ENCODE assay signal across 15 cellular contexts in genomic region chr2:46260305-46260704, GRCh38.
"Had no signal": no experiment of that assay in that cellular context is flagged by ENCODE, and none has a peak within 500 bp of the region (broad histone marks: within the 10 kb centered on the region; RNA-seq: fewer than 3 reads in every experiment).

No MANE protein-coding gene starts in this region.

- H3K27me3 ChIP-seq: adrenal gland, breast epithelium, left lung, right atrium auricular region had no signal

- ATAC-seq: esophagus mucosa; left lung; naive thymus-derived CD8-positive, alpha-beta T cell; stimulated activated memory B cell treated with anti-CD40 and anti-IgM and Interleukin-4, amounts not matched to agents 10 μg/mL and 1 μg/mL and 100 μg/mL, for 72 hours had no signal

- H3K9me3 ChIP-seq: adrenal gland, breast epithelium, left lung, prostate gland, right atrium auricular region had no signal

- H3K27ac ChIP-seq: adrenal gland, breast epithelium, prostate gland, right atrium auricular region had no signal

- DNase-seq: activated CD4-positive, alpha-beta T cell treated with anti-CD3 and anti-CD28 coated beads, Interleukin-2, amount 50 U/mL, for 1 hour; activated CD4-positive, CD25-positive, alpha-beta regulatory T cell treated with anti-CD3 and anti-CD28 coated beads, Interleukin-2, amount 50 U/mL, for 72 hours; activated CD8-positive, alpha-beta memory T cell treated with anti-CD3 and anti-CD28 coated beads for 24 hours; activated gamma-delta T cell; adrenal gland; effector CD4-positive, alpha-beta T cell; kidney; left lung; naive thymus-derived CD8-positive, alpha-beta T cell; stimulated activated CD4-positive, alpha-beta T cell treated with anti-CD3 and anti-CD28 coated beads, Interleukin-4, amount 100 ng/mL, for 4 hours had no signal

- H3K36me3 ChIP-seq: adrenal gland, breast epithelium, left lung, prostate gland, right atrium auricular region had no signal

- H3K4me1 ChIP-seq: breast epithelium, prostate gland had no signal

- H3K4me3 ChIP-seq: adrenal gland, breast epithelium, left lung, prostate gland, right atrium auricular region had no signal
